Comparison of ENCODE assay signal across 22 cellular contexts in the genomic region with DNA sequence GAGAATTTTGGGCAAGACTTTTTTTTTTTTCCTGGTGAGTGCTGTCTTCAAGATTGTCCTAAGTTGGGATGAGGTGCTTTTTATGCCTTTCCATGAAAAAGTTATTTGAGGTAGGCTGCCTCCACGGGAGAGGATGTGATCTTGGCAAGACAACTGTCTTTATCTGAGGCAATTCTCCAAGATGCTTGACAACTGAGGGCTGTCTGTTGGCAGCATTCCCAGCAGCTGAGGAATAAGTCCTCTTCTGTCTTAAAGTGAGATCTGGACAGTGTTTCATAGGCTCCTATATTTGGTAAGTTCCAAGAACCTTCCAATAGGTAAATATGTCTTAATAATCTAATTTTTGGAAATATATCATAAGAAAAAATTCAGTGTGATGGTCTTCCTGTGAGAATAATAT.
DNase-seq lines count a peak whose midpoint lies in the region; ATAC-seq and TF ChIP-seq lines count a peak whose summit lies in the region.
"Had no signal": no experiment of that assay in that cellular context is flagged by ENCODE, and none has a peak within 500 bp of the region (broad histone marks: within the 10 kb centered on the region; RNA-seq: fewer than 3 reads in every experiment).

No MANE protein-coding gene starts in this region.

- TF ChIP-seq CTCF in adrenal gland (IDR thresholded peaks at IDR 0.05) (no peak), fibroblast of the aortic adventitia (IDR thresholded peaks at IDR 0.05; ENCODE audit: insufficient read depth, low read length) (no peak), thyroid gland (IDR thresholded peaks at IDR 0.05) (no peak)

- H3K9me3 ChIP-seq in adrenal gland (replicated peaks in 1 of 3) (no peaks in the 10 kb centered on the region), thyroid gland (no peaks in the 10 kb centered on the region)
- H3K9me3 ChIP-seq: mucosa of descending colon, psoas muscle, suprapubic skin had no signal

- ATAC-seq in left cardiac atrium (peak in 1 of 2 donors; percentile 67), HG02763 (IDR thresholded peaks at IDR 0.05; ENCODE audit: unreplicated experiment) (no peak)
- ATAC-seq: K562, left lobe of liver, mucosa of descending colon, psoas muscle, T-cell had no signal

- H3K4me1 ChIP-seq in adrenal gland (replicated peaks in 1 of 2) (no peaks in the 10 kb centered on the region), thyroid gland (no peaks in the 10 kb centered on the region)
- H3K4me1 ChIP-seq: psoas muscle, suprapubic skin had no signal

- H3K36me3 ChIP-seq in adrenal gland (replicated peaks in 1 of 2) (no peaks in the 10 kb centered on the region), thyroid gland (no peaks in the 10 kb centered on the region)
- H3K36me3 ChIP-seq: suprapubic skin had no signal

- 0 to 36% (median 20%) methylated on average over 1 of the region's 1 CpG for WGBS in adrenal gland, 4 donors
- WGBS in thyroid gland, 2 donors, result 9 to 22% methylated on average over 1 of the region's 1 CpG

- DNase-seq in left cardiac atrium (peak; percentile 29), cardiac septum (ENCODE audit: low spot score) (no peak), adrenal gland (peak in 6 of 7 donors; percentile 19 to 67 (median 36)), fibroblast of the aortic adventitia (ENCODE audit: low read depth) (peak; percentile 74), thyroid gland (peak; percentile 9 to 23), kidney glomerular epithelial cell (lab: John Stamatoyannopoulos, UW) (no peak), Kasumi-1 (lab: John Stamatoyannopoulos, UW) (no peak)
- DNase-seq: activated CD4-positive, alpha-beta T cell treated with anti-CD3 and anti-CD28 coated beads, Interleukin-2, amount 50 U/mL, for 4 hours; activated gamma-delta T cell treated with Interleukin-2 at 50 U/mL for 16 hours; DMS153; endodermal cell; NCI-H1048; NCI-H2029 treated with DMSO at 0.1 percent for 48 hours; psoas muscle; stimulated activated CD8-positive, alpha-beta memory T cell treated with anti-CD3 and anti-CD28 coated beads, Interleukin-4, amount 100 ng/mL, for 48 hours; T-cell had no signal

- no peak overlapping the region for H3K4me3 ChIP-seq in adrenal gland
- H3K4me3 ChIP-seq in fibroblast of the aortic adventitia (ENCODE audit: low read depth, low read length), result no peak overlapping the region
- no peak overlapping the region for H3K4me3 ChIP-seq in thyroid gland (replicated peaks in 1 of 3)
- H3K4me3 ChIP-seq: K562, mucosa of descending colon, psoas muscle, suprapubic skin had no signal

- TF ChIP-seq POLR2A in adrenal gland (IDR thresholded peaks at IDR 0.05) (no peak), thyroid gland (IDR thresholded peaks at IDR 0.05) (no peak)

- intact Hi-C loops in left cardiac atrium (cut with DNase I) (loop anchor here in 1 of 2 donors (5.0 kb wide), 1 partner anchor 368 kb away; no protein-coding TSS in a partner anchor), cardiac septum (cut with DNase I) (loop anchor here (5.0 kb wide), 1 partner anchor 368 kb away; no protein-coding TSS in a partner anchor), adrenal gland (cut with DNase I) (loop anchor here in 1 of 2 donors (10.0 kb wide), 1 partner anchor 365 kb away; no protein-coding TSS in a partner anchor), thyroid gland (cut with DNase I) (no loop called here)

- H3K27me3 ChIP-seq in adrenal gland, result no peaks in the 10 kb centered on the region
- no peaks in the 10 kb centered on the region for H3K27me3 ChIP-seq in thyroid gland
- H3K27me3 ChIP-seq: suprapubic skin had no signal

- H3K27ac ChIP-seq in adrenal gland, result no peak overlapping the region
- H3K27ac ChIP-seq in thyroid gland, result no peak overlapping the region
- H3K27ac ChIP-seq: C4-2B, psoas muscle, suprapubic skin had no signal

Comparison
In these comparisons a context has a peak if more than half of its experiments do, and no peak if none do; other contexts are left out.
1. DNase-seq: peak in left cardiac atrium (single experiment), adrenal gland (6 of 7), fibroblast of the aortic adventitia (single experiment) and thyroid gland (2 of 2); none in cardiac septum (single experiment), kidney glomerular epithelial cell (single experiment) and Kasumi-1 (0 of 2).